8 cellular contexts compared by ENCODE assay signal in the genomic region with DNA sequence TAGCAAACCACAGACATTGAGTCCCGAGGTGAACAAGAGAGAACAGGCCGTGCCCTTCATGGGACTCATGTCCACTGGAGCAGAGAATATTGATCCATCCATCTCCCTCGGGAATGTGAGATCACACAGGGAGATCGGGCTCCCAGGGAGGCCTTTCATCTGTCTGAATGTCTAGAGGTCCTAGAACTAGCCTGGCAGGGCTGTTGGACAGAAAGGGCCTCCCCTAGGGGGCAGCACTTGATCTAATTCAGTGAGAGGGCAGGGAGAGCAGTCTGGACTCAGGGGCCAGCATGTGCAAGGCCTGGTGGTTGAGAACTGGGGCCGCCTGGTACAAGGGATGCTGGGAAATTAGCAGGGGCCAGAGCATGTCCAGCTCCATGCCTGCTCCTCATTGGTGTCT. TPM values are rescaled to one million over a fixed set of nuclear protein-coding genes. Genes with fewer than 3 reads are reported as not detected.
DNase-seq lines count a peak whose midpoint lies in the region; ATAC-seq and TF ChIP-seq lines count a peak whose summit lies in the region.

No MANE protein-coding gene starts in this region.

- ATAC-seq in aorta (ENCODE audit: low FRiP score): no peak

- H3K27me3 ChIP-seq in WERI-Rb-1 (ENCODE audit: insufficient read depth, low read depth, severe bottlenecking) (no peaks in the 10 kb centered on the region), aorta (ENCODE audit: control insufficient read depth in 1 of 2, insufficient read depth in 2 of 2, low read length in 1 of 2) (no peaks in the 10 kb centered on the region)

- TF ChIP-seq POLR2A in erythroblast (IDR thresholded peaks at IDR 0.05; ENCODE audit: low read length): peak; percentile 20

- H3K9me3 ChIP-seq in WERI-Rb-1 (ENCODE audit: severe bottlenecking) (no peaks in the 10 kb centered on the region), aorta (ENCODE audit: control insufficient read depth, low read length) (no peaks in the 10 kb centered on the region)

- no peak overlapping the region for H3K27ac ChIP-seq in WERI-Rb-1
- H3K27ac ChIP-seq in aorta (ENCODE audit: low read depth in 1 of 2, low read length in 2 of 2): no peak overlapping the region

- H3K4me1 ChIP-seq in aorta (ENCODE audit: control insufficient read depth in 1 of 2, insufficient read depth in 2 of 2, low read length in 2 of 2): no peaks in the 10 kb centered on the region

- DNase-seq in NCI-H1092 (lab: John Stamatoyannopoulos, UW) (peak; percentile 9), NCI-H1092 treated with DMSO at 0.1 percent for 48 hours (lab: John Stamatoyannopoulos, UW) (no peak), LNCaP clone FGC (ENCODE audit: low read depth) (no peak), WERI-Rb-1 (peak; percentile 92), erythroblast (lab: John Stamatoyannopoulos, UW) (peak in 1 of 2 experiments; percentile 69), aorta (no peak), GOT3 (lab: John Stamatoyannopoulos, UW) (no peak)
- peak; percentile 50 for DNase-seq in stimulated activated CD4-positive, alpha-beta T cell treated with anti-CD3 and anti-CD28 coated beads, Interleukin-4, amount 100 ng/mL, for 1 hour

- H3K36me3 ChIP-seq in WERI-Rb-1 (peaks cover 27% of the 10 kb centered on the region), aorta (ENCODE audit: control insufficient read depth in 1 of 2, insufficient read depth in 2 of 2, low read length in 1 of 2) (no peaks in the 10 kb centered on the region)

- TF ChIP-seq CTCF in LNCaP clone FGC (IDR thresholded peaks at IDR 0.05; ENCODE audit: control insufficient read depth, extremely low read depth, insufficient read depth) (peak; percentile 23; the same call in 1 of the 2 replicates), WERI-Rb-1 (IDR thresholded peaks at IDR 0.05; ENCODE audit: low read depth, low read length) (peak; percentile 74)

- H3K4me3 ChIP-seq in LNCaP clone FGC (ENCODE audit: low read depth, low read length) (no peak overlapping the region), WERI-Rb-1 (ENCODE audit: low read depth, low read length) (no peak overlapping the region), aorta (ENCODE audit: low read length in 2 of 2) (no peak overlapping the region)

- 81 to 86% methylated on average over 5 of the region's 5 CpGs for WGBS in aorta, 2 donors

- intact Hi-C loops in aorta (cut with DNase I): loop anchor here in 1 of 2 donors (10.0 kb wide), 1 partner anchor 147 kb away; no protein-coding TSS in a partner anchor

RNA-seq across cellular contexts. Expression of a gene that starts 4.3 kb away (rescaled TPM):
- total RNA-seq in aorta: 10 to 100 TPM; 28.9 to 42.1 TPM
- polyA plus RNA-seq in aorta: 10 to 100 TPM; 34.6 to 62.2 TPM

RNA-seq across cellular contexts. Expression of a gene that starts 4.9 kb away (rescaled TPM):
- 10 to 100 TPM; 47.5 to 61.9 TPM for total RNA-seq in aorta
- 10 to 100 TPM; 21.5 to 31.7 TPM for polyA plus RNA-seq in aorta

RNA-seq across cellular contexts. Expression of a gene that starts 18.9 kb away (rescaled TPM):
- under 1 TPM in 1 of 2 donors, not detected in 1; 0.84 TPM for total RNA-seq in aorta
- polyA plus RNA-seq in aorta: 1 to 10 TPM; 1.8 to 2.2 TPM

RNA-seq across cellular contexts. Expression of a gene that starts 26.2 kb away (rescaled TPM):
- total RNA-seq in aorta: not detected
- polyA plus RNA-seq in aorta: not detected

RNA-seq across cellular contexts. Expression of a gene that starts 32.9 kb away (rescaled TPM):
- total RNA-seq in aorta: 1,000 to 10,000 TPM; 3,184 to 3,823 TPM
- polyA plus RNA-seq in aorta: over 10,000 TPM in 1 of 2 donors, 1,000 to 10,000 TPM in 1; 6,798 to 17,889 TPM

Comparison
In these comparisons a context has a peak if more than half of its experiments do, and no peak if none do; other contexts are left out.
1. DNase-seq: peak in NCI-H1092 (single experiment), WERI-Rb-1 (single experiment) and stimulated activated CD4-positive, alpha-beta T cell treated with anti-CD3 and anti-CD28 coated beads, Interleukin-4, amount 100 ng/mL, for 1 hour (single experiment); none in NCI-H1092 treated with DMSO at 0.1 percent for 48 hours (single experiment), LNCaP clone FGC (single experiment), aorta (0 of 2) and GOT3 (single experiment).